ENCODE assay signal across 21 cellular contexts in the genomic region with DNA sequence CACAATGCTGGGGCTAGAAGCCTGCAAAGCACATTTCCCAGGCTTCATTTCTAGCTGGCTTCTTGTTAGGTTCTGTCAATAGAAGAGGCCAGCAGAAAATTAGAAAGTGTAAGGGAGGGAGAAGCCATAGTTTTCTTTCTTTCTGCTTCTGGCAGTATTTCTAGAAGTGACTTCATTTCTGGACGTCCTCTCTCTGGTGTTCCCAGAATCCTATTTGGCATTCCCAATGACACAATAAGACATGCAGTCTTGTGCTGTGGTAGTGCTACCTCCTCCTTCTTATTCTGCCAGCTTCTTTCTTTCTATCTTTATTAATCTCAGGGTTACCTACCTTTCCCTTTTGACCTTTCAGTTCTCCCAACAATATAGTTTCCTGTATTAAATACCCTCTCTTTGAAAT.
"Had no signal": no experiment of that assay in that cellular context is flagged by ENCODE, and none has a peak within 500 bp of the region (broad histone marks: within the 10 kb centered on the region; RNA-seq: fewer than 3 reads in every experiment).

No MANE protein-coding gene starts in this region.

- DNase-seq: cerebellar nuclear complex; effector memory CD8-positive, alpha-beta T cell; esophagus squamous epithelium; foreskin keratinocyte; hippocampal formation; islet precursor cell; lower lobe of right lung; mesendoderm; naive thymus-derived CD8-positive, alpha-beta T cell; nucleus accumbens; ovary; right lobe of liver; stimulated activated CD4-positive, alpha-beta T cell treated with anti-CD3 and anti-CD28 coated beads, Interleukin-4, amount 100 ng/mL, for 1 hour; stimulated activated CD8-positive, alpha-beta memory T cell treated with anti-CD3 and anti-CD28 coated beads, Interleukin-4, amount 100 ng/mL, for 48 hours; stimulated activated naive CD8-positive, alpha-beta T cell treated with anti-CD3 and anti-CD28 coated beads, Interleukin-15, Interleukin-2, amounts not matched to agents 100 U/mL and 50 U/mL, for 24 hours; tibial artery; upper lobe of left lung had no signal

- H3K27me3 ChIP-seq: esophagus squamous epithelium, foreskin keratinocyte, ovary, right lobe of liver, tibial artery, upper lobe of left lung, vagina had no signal

- H3K27ac ChIP-seq: epithelial cell of prostate, esophagus squamous epithelium, foreskin keratinocyte, lower lobe of right lung, ovary, right lobe of liver, upper lobe of left lung, vagina had no signal

- H3K4me3 ChIP-seq: esophagus squamous epithelium, lower lobe of right lung, ovary, right lobe of liver, tibial artery, upper lobe of left lung, vagina had no signal

- H3K9me3 ChIP-seq: esophagus squamous epithelium, lower lobe of right lung, ovary, right lobe of liver, tibial artery, upper lobe of left lung, vagina had no signal

- H3K36me3 ChIP-seq: esophagus squamous epithelium, lower lobe of right lung, ovary, right lobe of liver, tibial artery, upper lobe of left lung, vagina had no signal

- ATAC-seq: effector memory CD8-positive, alpha-beta T cell; foreskin keratinocyte; left lobe of liver; lower lobe of right lung; naive thymus-derived CD8-positive, alpha-beta T cell; right lobe of liver; stimulated activated effector memory CD8-positive, alpha-beta T cell treated with anti-CD3 and anti-CD28 coated beads, Interleukin-12 subunit alpha, Interleukin-12 subunit beta, amount 100 ng/mL, for 72 hours; stimulated activated naive CD8-positive, alpha-beta T cell treated with anti-CD3 and anti-CD28 coated beads, Interleukin-15, Interleukin-2, amounts not matched to agents 100 U/mL and 50 U/mL, for 24 hours had no signal
